8 cellular contexts compared by ENCODE assay signal in genomic region chr17:35088911-35089845, GRCh38. TPM values are rescaled to one million over a fixed set of nuclear protein-coding genes. Genes with fewer than 3 reads are reported as not detected.
DNase-seq lines count a peak whose midpoint lies in the region; ATAC-seq and TF ChIP-seq lines count a peak whose summit lies in the region.

No MANE protein-coding gene starts in this region.

- peaks cover 46% of the 10 kb centered on the region for H3K4me1 Mint-ChIP-seq in progenitor cell of endocrine pancreas (ENCODE audit: low read depth)

- DNase-seq in NCI-H1048 (lab: John Stamatoyannopoulos, UW): peak; percentile 62
- peak; percentile 85 for DNase-seq in T follicular helper cell (ENCODE audit: low read depth)
- peak; percentile 79 to 91 (median 86) for DNase-seq in adrenal gland
- peak; percentile 87 for DNase-seq in left cardiac atrium
- peak; percentile 85 for DNase-seq in progenitor cell of endocrine pancreas (ENCODE audit: low spot score, unreplicated experiment)

- peak; percentile 80 for TF ChIP-seq CTCF in GM12873 (IDR thresholded peaks at IDR 0.05; ENCODE audit: insufficient read depth, low read depth, low read length, missing control alignments)
- peak; percentile 33 to 92 (median 69) for TF ChIP-seq CTCF in adrenal gland (IDR thresholded peaks at IDR 0.05)
- TF ChIP-seq CTCF in progenitor cell of endocrine pancreas (IDR thresholded peaks at IDR 0.05; ENCODE audit: unreplicated experiment): peak; percentile 85

- peak overlapping the region; percentile 97 for H3K27ac Mint-ChIP-seq in progenitor cell of endocrine pancreas

- H3K27me3 ChIP-seq in adrenal gland: no peaks in the 10 kb centered on the region

- peak; percentile 27 to 29 for TF ChIP-seq POLR2A in adrenal gland (IDR thresholded peaks at IDR 0.05)

- peak overlapping the region; percentile 1 to 98 (median 72) for H3K4me3 ChIP-seq in adrenal gland
- H3K4me3 ChIP-seq in urinary bladder (ENCODE audit: low read depth, low read length): peak overlapping the region; percentile 95

- peak overlapping the region in 4 of 5 donors; percentile 55 to 87 (median 74) for H3K27ac ChIP-seq in adrenal gland
- H3K27ac ChIP-seq in urinary bladder (ENCODE audit: low read depth): peak overlapping the region; percentile 99

- H3K4me3 Mint-ChIP-seq in progenitor cell of endocrine pancreas (ENCODE audit: low read depth): peak overlapping the region; percentile 94

- H3K4me1 ChIP-seq in adrenal gland (replicated peaks in 1 of 2) (peaks cover 8 to 15% of the 10 kb centered on the region in 2 donors), urinary bladder (ENCODE audit: insufficient read depth) (no peaks in the 10 kb centered on the region)

- H3K9me3 Mint-ChIP-seq in progenitor cell of endocrine pancreas (ENCODE audit: low read depth): peaks cover 4% of the 10 kb centered on the region

- ATAC-seq in HG02588 (IDR thresholded peaks at IDR 0.05; ENCODE audit: unreplicated experiment) (peak; percentile 64), left cardiac atrium (peak; percentile 98)

- 2 to 19% (median 8%) methylated on average over 8 to 90 of the region's 92 CpGs for WGBS in adrenal gland, 4 donors
- WGBS in urinary bladder: 2% methylated on average over 89 of the region's 92 CpGs

- H3K36me3 ChIP-seq in adrenal gland (replicated peaks in 1 of 2): no peaks in the 10 kb centered on the region
- H3K36me3 ChIP-seq in urinary bladder (ENCODE audit: insufficient read depth): no peaks in the 10 kb centered on the region

- intact Hi-C loops in adrenal gland (cut with DNase I): no loop called here
- intact Hi-C loops in left cardiac atrium (cut with DNase I): loop anchor here in 1 of 2 donors (2.0 to 5.0 kb wide), 2 partner anchors 66 to 92 kb away; no protein-coding TSS in a partner anchor

- H3K27me3 Mint-ChIP-seq in progenitor cell of endocrine pancreas: no peaks in the 10 kb centered on the region

- H3K36me3 Mint-ChIP-seq in progenitor cell of endocrine pancreas (ENCODE audit: insufficient read depth): peaks cover 1% of the 10 kb centered on the region

- H3K9me3 ChIP-seq in adrenal gland (replicated peaks in 1 of 3): no peaks in the 10 kb centered on the region

RNA-seq across cellular contexts. Expression of gene RFFL, which starts 25.7 kb away (rescaled TPM):
- total RNA-seq in adrenal gland (10 to 100 TPM in 7 of 8 donors, 1 to 10 TPM in 1; 5.3 to 24.4 (median 21.2) TPM), left cardiac atrium (10 to 100 TPM; 14.5 to 19.0 TPM), progenitor cell of endocrine pancreas (34.0 and 35.2 TPM in 2 replicates), urinary bladder (9.7 TPM)
- polyA plus RNA-seq in adrenal gland (10 to 100 TPM in 1 of 3 donors, 1 to 10 TPM in 2; 2.5 to 14.0 (median 3.2) TPM), urinary bladder (17.9 TPM)

RNA-seq across cellular contexts. Expression of gene RAD51D, which starts 30.5 kb away (rescaled TPM):
- total RNA-seq in adrenal gland (10 to 100 TPM in 4 of 8 donors, 1 to 10 TPM in 4; 3.3 to 14.3 (median 9.4) TPM), left cardiac atrium (1 to 10 TPM; 4.7 to 9.2 TPM), progenitor cell of endocrine pancreas (16.0 and 18.8 TPM in 2 replicates), urinary bladder (6.4 TPM)
- polyA plus RNA-seq in adrenal gland (1 to 10 TPM; 3.5 to 5.3 (median 3.7) TPM), urinary bladder (12.0 TPM)

RNA-seq across cellular contexts. Expression of gene FNDC8, which starts 32.2 kb away (rescaled TPM):
- total RNA-seq in adrenal gland (not detected), left cardiac atrium (not detected), progenitor cell of endocrine pancreas (not detected in 2 replicates), urinary bladder (not detected)
- polyA plus RNA-seq in adrenal gland (not detected), urinary bladder (0.05 TPM)

RNA-seq across cellular contexts. Expression of gene NLE1, which starts 52.9 kb away (rescaled TPM):
- total RNA-seq in adrenal gland (10 to 100 TPM in 7 of 8 donors, 1 to 10 TPM in 1; 9.7 to 18.7 (median 15.2) TPM), left cardiac atrium (1 to 10 TPM; 5.5 to 6.7 TPM), progenitor cell of endocrine pancreas (18.1 and 19.5 TPM in 2 replicates), urinary bladder (11.7 TPM)
- polyA plus RNA-seq in adrenal gland (1 to 10 TPM; 5.0 to 7.1 (median 6.7) TPM), urinary bladder (12.2 TPM)

RNA-seq across cellular contexts. Expression of gene UNC45B, which starts 58.4 kb away (rescaled TPM):
- total RNA-seq in adrenal gland (under 1 TPM in 5 of 8 donors, not detected in 3; 0.10 to 0.27 (median 0.14) TPM), left cardiac atrium (100 to 1,000 TPM; 120 to 133 TPM), progenitor cell of endocrine pancreas (not detected in 2 replicates), urinary bladder (4.5 TPM)
- polyA plus RNA-seq in adrenal gland (under 1 TPM in 2 of 3 donors, not detected in 1; under 0.01 to 0.02 TPM), urinary bladder (0.03 TPM)

Comparison
In these comparisons a context has a peak if more than half of its experiments do, and no peak if none do; other contexts are left out.
1. Peak in every context shown above with its lines: DNase-seq, ATAC-seq, H3K4me3 ChIP-seq and H3K27ac ChIP-seq.